ENCODE assay signal across 8 cellular contexts in genomic region chr19:36114763-36115452, GRCh38. TPM values are rescaled to one million over a fixed set of nuclear protein-coding genes. Genes with fewer than 3 reads are reported as not detected.
DNase-seq lines count a peak whose midpoint lies in the region; ATAC-seq, FAIRE-seq and TF ChIP-seq lines count a peak whose summit lies in the region.

Gene POLR2I, minus strand, starts transcription at chr19:36114875. Its CDS starts 19 bp downstream, at chr19:36114856.

- peak; percentile 79 for ATAC-seq in HG03432 (IDR thresholded peaks at IDR 0.05; ENCODE audit: unreplicated experiment)

- H2AFZ ChIP-seq in keratinocyte (ENCODE audit: control insufficient read depth, low read length), result peak within 1 kb of the TSS; percentile 91

- peaks cover 10% of the 10 kb centered on the region for H3K4me1 ChIP-seq in keratinocyte (ENCODE audit: control insufficient read depth, extremely low read depth, insufficient read depth, low read length)

- DNase-seq in AG20443 (ENCODE audit: low spot score) (peak; percentile 97), NCI-H510A (lab: John Stamatoyannopoulos, UW) (peak; percentile 98), cerebellum (ENCODE audit: low spot score) (peak; percentile 100), keratinocyte (ENCODE audit: low read depth, low spot score) (peak; percentile 99)
- peak; percentile 98 for DNase-seq in activated CD4-positive, alpha-beta T cell treated with anti-CD3 and anti-CD28 coated beads for 1 hour
- DNase-seq in stimulated activated CD4-positive, alpha-beta T cell treated with anti-CD3 and anti-CD28 coated beads, Interleukin-15, amount 100 ng/mL, for 1 hour (ENCODE audit: low read depth in 1 of 2, low spot score in 1 of 2), result peak; percentile 90 to 98

- H3K9ac ChIP-seq in keratinocyte (ENCODE audit: control insufficient read depth, extremely low read depth, insufficient read depth, low read length), result peak within 1 kb of the TSS; percentile 93

- H3K27ac ChIP-seq in keratinocyte (ENCODE audit: control insufficient read depth, insufficient read depth, low read length), result peak within 1 kb of the TSS; percentile 90

- peak within 1 kb of the TSS; percentile 97 for H3K4me2 ChIP-seq in keratinocyte (ENCODE audit: control insufficient read depth, extremely low read depth, insufficient read depth, low read depth, low read length)

- peak within 1 kb of the TSS; percentile 83 to 97 (median 94) for H3K4me3 ChIP-seq in keratinocyte (ENCODE audit: control insufficient read depth in 2 of 3, extremely low read depth in 1 of 3, insufficient read depth in 2 of 3, low read depth in 1 of 3, low read length in 3 of 3)

- dilution Hi-C loops in keratinocyte (cut with MboI; ENCODE audit: extremely low pct_ligation_motif_present, low sequenced_read_pairs), result no loop called here

- H3K27me3 ChIP-seq in keratinocyte (ENCODE audit: control insufficient read depth, extremely low read depth, insufficient read depth, low read length), result no peaks in the 10 kb centered on the region

- peak; percentile 77 for TF ChIP-seq POLR2A in GM19099 (IDR thresholded peaks at IDR 0.05; ENCODE audit: extremely low read depth, insufficient read length, low read depth)

- H3K9me3 ChIP-seq in keratinocyte (ENCODE audit: control insufficient read depth, low read depth, low read length), result no peaks in the 10 kb centered on the region

- H3K9me1 ChIP-seq in keratinocyte (ENCODE audit: control insufficient read depth, extremely low read depth, insufficient read depth, low read length), result no peaks in the 10 kb centered on the region

- H3K79me2 ChIP-seq in keratinocyte (ENCODE audit: control insufficient read depth, insufficient read depth, low read length), result peaks cover 19% of the 10 kb centered on the region

- H4K20me1 ChIP-seq in keratinocyte (ENCODE audit: control insufficient read depth, extremely low read depth, insufficient read depth, low read length), result peaks cover 3% of the 10 kb centered on the region

- H3K36me3 ChIP-seq in keratinocyte (ENCODE audit: control insufficient read depth in 2 of 2, extremely low read depth in 1 of 2, insufficient read depth in 2 of 2, low read length in 2 of 2), result peaks cover 15 to 21% of the 10 kb centered on the region in 2 experiments

- FAIRE-seq in keratinocyte (lab: Jason Lieb, UNC), result peak; percentile 72

- no peak for TF ChIP-seq CTCF in keratinocyte (optimal IDR thresholded peaks at IDR 0.05 in 1 of 3, IDR thresholded peaks at IDR 0.05 in 1 of 3, conservative IDR thresholded peaks at IDR 0.05 in 1 of 3; ENCODE audit: extremely low read depth in 1 of 3, insufficient read depth in 2 of 3, low read length in 3 of 3)

RNA-seq across cellular contexts. Expression of gene POLR2I, which starts in this region (rescaled TPM):
- 58.7 TPM for total RNA-seq in cerebellum
- 31.3 to 63.2 TPM (median 34.3 TPM) in 3 replicates for polyA plus RNA-seq in keratinocyte
- 70.3 TPM for polyA plus RNA-seq in keratinocyte (2011; ENCODE audit: low read depth)
- polyA plus RNA-seq in keratinocyte (2011; cell fraction: cytosol; rRNA removed), result 43.2 and 86.9 TPM in 2 replicates
- polyA plus RNA-seq in keratinocyte (2011; cell fraction: nucleus; rRNA removed), result 12.1 and 14.1 TPM in 2 replicates
- polyA plus RNA-seq in keratinocyte (2012; ENCODE audit: low replicate concordance), result 130 and 164 TPM in 2 replicates
- 90.8 to 122 TPM (median 105 TPM) in 3 replicates for polyA minus RNA-seq in keratinocyte
- polyA minus RNA-seq in keratinocyte (2011; cell fraction: cytosol; rRNA and poly(A)+ RNA removed), result 149 TPM
- polyA minus RNA-seq in keratinocyte (2011; cell fraction: nucleus; rRNA and poly(A)+ RNA removed), result 15.4 and 17.1 TPM in 2 replicates

Comparison
In these comparisons a context has a peak if more than half of its experiments do, and no peak if none do; other contexts are left out.
1. Peak in every context shown above with its lines: DNase-seq, ATAC-seq, H3K4me3 ChIP-seq and H3K27ac ChIP-seq.